ENCODE assay signal across 9 cellular contexts in the genomic region with DNA sequence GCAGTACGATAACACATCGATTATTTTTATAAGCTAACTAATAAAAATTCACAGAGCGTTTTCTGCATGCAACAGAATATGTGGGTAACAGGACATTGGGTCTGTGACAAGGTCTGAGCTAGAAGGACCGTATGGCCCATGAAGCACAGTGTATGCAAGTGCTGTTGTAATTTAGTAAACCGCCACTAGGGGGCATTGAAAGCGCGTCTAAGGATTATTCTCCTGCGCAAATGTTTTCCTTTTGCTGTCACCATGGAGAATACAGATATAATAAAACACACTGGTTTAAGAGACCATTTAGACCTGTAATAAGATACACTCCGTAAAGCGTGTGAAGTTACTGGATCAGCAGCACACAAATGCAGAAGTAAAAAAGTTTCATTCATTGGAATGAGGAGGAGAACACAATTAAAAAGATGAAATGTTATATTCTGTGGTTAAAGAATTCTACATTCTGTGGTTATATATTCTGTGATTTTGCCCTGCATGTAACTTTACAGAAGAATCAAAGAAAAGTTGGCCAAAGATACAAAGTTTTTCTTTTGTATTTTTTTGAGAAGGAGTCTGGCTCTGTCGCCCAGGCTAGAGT.
DNase-seq lines count a peak whose midpoint lies in the region; ATAC-seq and TF ChIP-seq lines count a peak whose summit lies in the region.
"Had no signal": no experiment of that assay in that cellular context is flagged by ENCODE, and none has a peak within 500 bp of the region (broad histone marks: within the 10 kb centered on the region; RNA-seq: fewer than 3 reads in every experiment).

No MANE protein-coding gene starts in this region.

- H3K9me3 ChIP-seq in esophagus muscularis mucosa, result no peaks in the 10 kb centered on the region

- H3K4me3 ChIP-seq in esophagus muscularis mucosa, result no peak overlapping the region
- H3K4me3 ChIP-seq: skin epidermis had no signal

- POLR2A ChIA-PET in activated CD8-positive, alpha-beta T cell treated with anti-CD3 and anti-CD28 coated beads, Interleukin-2, amount 10 ng/mL, durations not matched to agents 7 days and 5 days (lab: Charles Lee), result no interaction called here

- DNase-seq in activated gamma-delta T cell treated with Interleukin-2 at 50 U/mL for 16 hours, result peak; percentile 54
- DNase-seq in activated gamma-delta T cell (lab: John Stamatoyannopoulos, UW), result no peak
- DNase-seq in NCI-H526 treated with DMSO at 0.1 percent for 48 hours (lab: John Stamatoyannopoulos, UW), result peak; percentile 66
- peak; percentile 61 for DNase-seq in activated CD8-positive, alpha-beta T cell treated with anti-CD3 and anti-CD28 coated beads, Interleukin-2, amount 10 ng/mL, durations not matched to agents 7 days and 5 days
- DNase-seq in esophagus muscularis mucosa (ENCODE audit: extremely low spot score), result peak; percentile 94
- peak; percentile 17 for DNase-seq in naive B cell
- peak; percentile 78 for DNase-seq in stromal cell of bone marrow (ENCODE audit: low read depth)

- H3K36me3 Mint-ChIP-seq in activated CD8-positive, alpha-beta T cell treated with anti-CD3 and anti-CD28 coated beads, Interleukin-2, amount 10 ng/mL, durations not matched to agents 7 days and 5 days (ENCODE audit: low read depth), result no peaks in the 10 kb centered on the region
- no peaks in the 10 kb centered on the region for H3K36me3 Mint-ChIP-seq in naive B cell

- no peaks in the 10 kb centered on the region for H3K4me1 Mint-ChIP-seq in activated CD8-positive, alpha-beta T cell treated with anti-CD3 and anti-CD28 coated beads, Interleukin-2, amount 10 ng/mL, durations not matched to agents 7 days and 5 days (ENCODE audit: low read depth)
- peaks cover 0 to 4% (median 0%) of the 10 kb centered on the region in 3 donors for H3K4me1 Mint-ChIP-seq in naive B cell

- TF ChIP-seq POLR2A in esophagus muscularis mucosa (IDR thresholded peaks at IDR 0.05; ENCODE audit: low read depth), result no peak

- no peaks in the 10 kb centered on the region for H3K27me3 ChIP-seq in esophagus muscularis mucosa

- WGBS in esophagus muscularis mucosa, result 9% methylated on average over 11 of the region's 11 CpGs

- H3K4me3 Mint-ChIP-seq in activated CD8-positive, alpha-beta T cell treated with anti-CD3 and anti-CD28 coated beads, Interleukin-2, amount 10 ng/mL, durations not matched to agents 7 days and 5 days, result no peak overlapping the region
- no peak overlapping the region for H3K4me3 Mint-ChIP-seq in naive B cell

- peak overlapping the region in 2 of 4 donors; percentile 4 to 57 for H3K27ac ChIP-seq in esophagus muscularis mucosa (replicated peaks in 1 of 4)

- no peaks in the 10 kb centered on the region for H3K9me3 Mint-ChIP-seq in activated CD8-positive, alpha-beta T cell treated with anti-CD3 and anti-CD28 coated beads, Interleukin-2, amount 10 ng/mL, durations not matched to agents 7 days and 5 days (ENCODE audit: insufficient read depth)
- no peaks in the 10 kb centered on the region for H3K9me3 Mint-ChIP-seq in naive B cell

- TF ChIP-seq EP300 in esophagus muscularis mucosa (IDR thresholded peaks at IDR 0.05), result no peak

- no peaks in the 10 kb centered on the region for H3K27me3 Mint-ChIP-seq in activated CD8-positive, alpha-beta T cell treated with anti-CD3 and anti-CD28 coated beads, Interleukin-2, amount 10 ng/mL, durations not matched to agents 7 days and 5 days (ENCODE audit: low read depth)
- peaks cover 0 to 8% (median 5%) of the 10 kb centered on the region in 3 donors for H3K27me3 Mint-ChIP-seq in naive B cell

- no peak overlapping the region for H3K27ac Mint-ChIP-seq in activated CD8-positive, alpha-beta T cell treated with anti-CD3 and anti-CD28 coated beads, Interleukin-2, amount 10 ng/mL, durations not matched to agents 7 days and 5 days
- no peak overlapping the region for H3K27ac Mint-ChIP-seq in naive B cell

- TF ChIP-seq CTCF in esophagus muscularis mucosa (IDR thresholded peaks at IDR 0.05), result peak; percentile 95

- peaks cover 5 to 20% (median 14%) of the 10 kb centered on the region in 4 donors for H3K4me1 ChIP-seq in esophagus muscularis mucosa

- H3K36me3 ChIP-seq in esophagus muscularis mucosa, result peaks cover 6 to 42% (median 15%) of the 10 kb centered on the region in 4 donors

- CTCF ChIA-PET in activated CD8-positive, alpha-beta T cell treated with anti-CD3 and anti-CD28 coated beads, Interleukin-2, amount 10 ng/mL, durations not matched to agents 7 days and 5 days (lab: Charles Lee), result interaction anchor here (0.6 to 1.7 kb wide), 10 partner anchors 8 to 885 kb away, joined by 3 to 19 read pairs (median 4); no protein-coding TSS in a partner anchor

- ATAC-seq in HG03460 (IDR thresholded peaks at IDR 0.05; ENCODE audit: unreplicated experiment) (peak; percentile 75), naive B cell (ENCODE audit: low read depth in 2 of 2) (peak; percentile 28 to 59)
- ATAC-seq in activated CD8-positive, alpha-beta T cell treated with anti-CD3 and anti-CD28 coated beads, Interleukin-2, amount 10 ng/mL, durations not matched to agents 7 days and 5 days, result peak; percentile 84

- intact Hi-C loops in esophagus muscularis mucosa (cut with DNase I), result loop anchor here (2.0 kb wide), 1 partner anchor 415 kb away; no protein-coding TSS in a partner anchor
